8 cellular contexts compared by ENCODE assay signal in genomic region chr7:151028131-151028947, GRCh38. TPM values are rescaled to one million over a fixed set of nuclear protein-coding genes. Genes with fewer than 3 reads are reported as not detected.
DNase-seq lines count a peak whose midpoint lies in the region; ATAC-seq and TF ChIP-seq lines count a peak whose summit lies in the region.

TSS of gene ABCB8 (plus strand) at chr7:151028450. CDS start at chr7:151028516, 66 bp downstream.

- H2AFZ ChIP-seq in neuron (ENCODE audit: low read depth, low read length) = peak within 1 kb of the TSS; percentile 65

- peak within 1 kb of the TSS; percentile 67 for H3K4me3 ChIP-seq in GM06990 (replicated peaks; ENCODE audit: low read depth, low read length)
- H3K4me3 ChIP-seq in HFF-Myc (replicated peaks; ENCODE audit: low read depth, low read length) = peak within 1 kb of the TSS; percentile 73
- peak within 1 kb of the TSS; percentile 79 for H3K4me3 ChIP-seq in neuron (ENCODE audit: low read length)
- peak within 1 kb of the TSS; percentile 83 to 93 (median 90) for H3K4me3 ChIP-seq in subcutaneous abdominal adipose tissue (ENCODE audit: low read depth in 1 of 5, low read length in 5 of 5)

- no peaks in the 10 kb centered on the region for H3K27me3 ChIP-seq in GM06990 (replicated peaks; ENCODE audit: control insufficient read depth, insufficient read depth, low read length)
- H3K27me3 ChIP-seq in foreskin keratinocyte = no peaks in the 10 kb centered on the region
- H3K27me3 ChIP-seq in neuron (ENCODE audit: insufficient read depth, low read length) = no peaks in the 10 kb centered on the region
- peaks cover 0 to 5% (median 0%) of the 10 kb centered on the region in 5 donors for H3K27me3 ChIP-seq in subcutaneous abdominal adipose tissue (ENCODE audit: control insufficient read depth in 5 of 5, insufficient read depth in 4 of 5, low read length in 5 of 5)

- H3K36me3 ChIP-seq in GM06990 (ENCODE audit: control insufficient read depth, insufficient read depth, low read length) (no peaks in the 10 kb centered on the region; the same call in 1 of the 2 replicates), neuron (ENCODE audit: insufficient read depth, low read length) (no peaks in the 10 kb centered on the region), subcutaneous abdominal adipose tissue (ENCODE audit: control insufficient read depth in 5 of 5, insufficient read depth in 5 of 5, low read length in 5 of 5) (peaks cover 0 to 21% (median 6%) of the 10 kb centered on the region in 5 donors)

- H3K9me3 ChIP-seq in neuron (ENCODE audit: low read length) (no peaks in the 10 kb centered on the region), subcutaneous abdominal adipose tissue (ENCODE audit: control insufficient read depth in 5 of 5, low read length in 5 of 5) (no peaks in the 10 kb centered on the region)

- peaks cover 7% of the 10 kb centered on the region for H3K4me1 ChIP-seq in foreskin keratinocyte
- H3K4me1 ChIP-seq in neuron (ENCODE audit: insufficient read depth, low read length) = peaks cover 11% of the 10 kb centered on the region
- H3K4me1 ChIP-seq in subcutaneous abdominal adipose tissue (ENCODE audit: control insufficient read depth in 5 of 5, insufficient read depth in 5 of 5, low read length in 5 of 5) = peaks cover 0 to 19% (median 12%) of the 10 kb centered on the region in 5 donors

- H3K9ac ChIP-seq in subcutaneous abdominal adipose tissue (ENCODE audit: low read length in 5 of 5) = peak within 1 kb of the TSS in 4 of 5 donors; percentile 54 to 78 (median 68)

- peak; percentile 98 for DNase-seq in GM06990 (ENCODE audit: extremely low read depth, insufficient read length)
- peak; percentile 99 for DNase-seq in HFF-Myc (ENCODE audit: extremely low read depth, low read depth)
- peak; percentile 98 for DNase-seq in MV-4-11 (lab: John Stamatoyannopoulos, UW)
- peak; percentile 100 for DNase-seq in SK-MEL-5 (ENCODE audit: low read depth, low spot score)
- DNase-seq in activated naive CD4-positive, alpha-beta T cell treated with Interleukin-2 at 50 U/mL for 16 hours = peak; percentile 98
- peak; percentile 98 to 99 for DNase-seq in foreskin keratinocyte

- peak within 1 kb of the TSS; percentile 93 for H3K27ac ChIP-seq in foreskin keratinocyte
- H3K27ac ChIP-seq in subcutaneous abdominal adipose tissue (ENCODE audit: low read depth, low read length) = peak within 1 kb of the TSS; percentile 72

- in situ Hi-C loops in SK-MEL-5 (cut with HindIII; ENCODE audit: low pct_unique_long_range_greater_than_20kb, low sequenced_read_pairs) = no loop called here

- peak; percentile 91 for ATAC-seq in foreskin keratinocyte

- peak; percentile 48 for TF ChIP-seq CTCF in GM06990 (IDR thresholded peaks at IDR 0.05; ENCODE audit: insufficient read depth, low read length, poor library complexity, severe bottlenecking)
- TF ChIP-seq CTCF in HFF-Myc (IDR thresholded peaks at IDR 0.05; ENCODE audit: low read depth, low read length, missing control alignments) = peak; percentile 12
- peak; percentile 53 for TF ChIP-seq CTCF in foreskin keratinocyte (conservative IDR thresholded peaks at IDR 0.05)

RNA-seq across cellular contexts. Expression of gene ABCB8, which starts in this region (rescaled TPM):
- 47.9 and 55.7 TPM in 2 replicates for total RNA-seq in SK-MEL-5 (2014; rRNA removed; shearing (Covaris generic))
- polyA plus RNA-seq in SK-MEL-5 (2015; cell fraction: cytosol; rRNA removed) = 74.9 and 76.1 TPM in 2 replicates
- 151 and 159 TPM in 2 replicates for polyA plus RNA-seq in SK-MEL-5 (2015; cell fraction: nucleus; rRNA removed)
- 43.0 and 45.9 TPM in 2 replicates for total RNA-seq in foreskin keratinocyte
- polyA plus RNA-seq in foreskin keratinocyte = 46.2 and 47.3 TPM in 2 replicates

Comparison
In these comparisons a context has a peak if more than half of its experiments do, and no peak if none do; other contexts are left out.
1. Peak in every context shown above with its lines: DNase-seq, ATAC-seq, H3K4me3 ChIP-seq and H3K27ac ChIP-seq.